Comparison of ENCODE assay signal across 18 cellular contexts in the genomic region with DNA sequence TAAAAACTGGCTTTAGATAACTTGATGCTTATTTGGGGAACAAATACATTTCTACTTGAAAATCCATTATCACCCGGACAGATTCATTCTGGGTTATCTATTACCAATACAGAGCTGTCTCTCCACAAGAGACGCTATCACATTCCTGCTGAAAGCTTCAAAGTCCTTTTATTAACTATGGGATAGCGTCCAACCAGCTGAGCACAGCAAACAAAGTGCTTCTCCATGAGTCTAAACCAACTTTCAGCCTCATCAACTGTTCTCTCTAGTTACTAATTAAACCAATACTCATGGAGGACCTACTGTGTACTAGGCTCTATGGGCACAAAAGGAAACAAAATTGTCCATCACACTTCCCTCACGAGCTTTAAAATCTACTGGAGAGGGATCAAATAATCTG.
"Had no signal": no experiment of that assay in that cellular context is flagged by ENCODE, and none has a peak within 500 bp of the region (broad histone marks: within the 10 kb centered on the region; RNA-seq: fewer than 3 reads in every experiment).

No MANE protein-coding gene starts in this region.

- H3K4me1 ChIP-seq: body of pancreas, colonic mucosa, esophagus muscularis mucosa, pancreas, suprapubic skin had no signal

- H3K4me3 ChIP-seq: body of pancreas, colonic mucosa, esophagus muscularis mucosa, pancreas, skin epidermis, suprapubic skin had no signal

- H3K27me3 ChIP-seq: body of pancreas, colonic mucosa, esophagus muscularis mucosa, pancreas, suprapubic skin had no signal

- ATAC-seq: body of pancreas; naive thymus-derived CD4-positive, alpha-beta T cell; pancreas had no signal

- H3K36me3 ChIP-seq: colonic mucosa, esophagus muscularis mucosa, pancreas had no signal

- DNase-seq: activated CD4-positive, alpha-beta T cell treated with anti-CD3 and anti-CD28 coated beads, Interleukin-2, amount 50 U/mL, for 1 hour; activated CD8-positive, alpha-beta memory T cell treated with anti-CD3 and anti-CD28 coated beads for 24 hours; activated gamma-delta T cell treated with Interleukin-2 at 50 U/mL for 16 hours; activated naive CD8-positive, alpha-beta T cell treated with anti-CD3 and anti-CD28 coated beads for 36 hours; body of pancreas; central memory CD4-positive, alpha-beta T cell; colonic mucosa; hypothalamus; naive thymus-derived CD4-positive, alpha-beta T cell; pancreas; retina; stimulated activated CD4-positive, alpha-beta T cell treated with anti-CD3 and anti-CD28 coated beads, Interleukin-4, amount 100 ng/mL, for 4 hours; stimulated activated CD8-positive, alpha-beta memory T cell treated with anti-CD3 and anti-CD28 coated beads, Interleukin-4, amount 100 ng/mL, for 48 hours; stimulated activated naive CD4-positive, alpha-beta T cell treated with Interleukin-2 at 50 U/mL for 16 hours; trophoblast cell had no signal

- H3K9me3 ChIP-seq: body of pancreas, colonic mucosa, esophagus muscularis mucosa, pancreas, suprapubic skin had no signal

- H3K27ac ChIP-seq: body of pancreas, colonic mucosa, esophagus muscularis mucosa, pancreas, skin epidermis, suprapubic skin had no signal
